Comparison of ENCODE assay signal across 9 cellular contexts in the genomic region with DNA sequence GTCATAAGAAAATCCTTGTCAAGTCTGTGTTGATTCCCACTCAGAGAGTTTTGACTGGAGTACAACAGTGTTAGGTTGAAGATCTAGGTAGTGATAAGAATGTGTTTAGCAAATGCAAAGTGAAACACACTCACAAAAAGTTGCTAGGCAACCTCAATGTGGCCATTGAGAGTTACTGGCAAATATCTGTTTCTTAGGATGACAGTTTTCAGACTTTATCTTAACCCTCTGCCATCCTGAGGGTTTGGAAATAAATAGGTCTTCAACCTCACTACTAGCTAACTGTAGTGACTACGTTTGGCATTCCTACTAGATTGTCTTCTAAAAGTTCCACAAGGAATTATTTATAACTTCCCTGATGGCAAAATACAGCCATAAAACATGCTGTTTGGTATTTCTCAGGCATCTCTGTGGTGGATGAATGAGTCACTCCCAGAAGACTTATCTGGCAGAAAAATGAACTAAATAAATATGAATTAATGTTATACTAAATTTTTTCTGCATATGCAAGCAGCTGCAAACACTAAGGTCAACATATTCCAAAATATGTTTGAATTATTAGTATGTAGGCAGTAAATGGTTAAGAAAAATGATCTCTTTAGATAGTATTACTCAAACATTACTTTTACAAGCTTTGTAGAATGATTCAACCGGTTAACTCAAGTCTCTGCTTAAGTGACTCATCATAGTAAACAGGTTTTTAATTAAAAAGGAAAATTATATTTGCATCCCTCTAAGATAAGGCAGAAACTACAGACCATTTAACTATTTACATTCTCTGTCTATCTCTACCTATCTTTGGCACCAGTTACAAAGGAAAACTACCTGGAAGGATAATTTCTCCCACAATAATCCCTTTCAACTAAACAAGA. TPM values are rescaled to one million over a fixed set of nuclear protein-coding genes. Genes with fewer than 3 reads are reported as not detected.
DNase-seq lines count a peak whose midpoint lies in the region; ATAC-seq and TF ChIP-seq lines count a peak whose summit lies in the region.
"Had no signal": no experiment of that assay in that cellular context is flagged by ENCODE, and none has a peak within 500 bp of the region (broad histone marks: within the 10 kb centered on the region; RNA-seq: fewer than 3 reads in every experiment).

No MANE protein-coding gene starts in this region.

- no peak overlapping the region for H3K23ac ChIP-seq in neuronal stem cell (ENCODE audit: low read depth, low read length, poor library complexity)

- no peak overlapping the region for H3K27ac ChIP-seq in neuronal stem cell (replicated peaks; ENCODE audit: low read length)
- no peak overlapping the region for H3K27ac ChIP-seq in WERI-Rb-1

- H4K8ac ChIP-seq in neuronal stem cell (ENCODE audit: low read depth, low read length) = no peak overlapping the region

- no peak overlapping the region for H2AK5ac ChIP-seq in neuronal stem cell (ENCODE audit: low read depth, low read length)

- no peak overlapping the region for H3K18ac ChIP-seq in neuronal stem cell (ENCODE audit: low read length)

- H2BK120ac ChIP-seq in neuronal stem cell (ENCODE audit: low read depth, low read length) = no peak overlapping the region

- no peaks in the 10 kb centered on the region for H3K79me1 ChIP-seq in neuronal stem cell (ENCODE audit: low read depth, low read length)

- H3K4me3 ChIP-seq in neuronal stem cell (ENCODE audit: low read length in 2 of 2) = no peak overlapping the region
- no peak overlapping the region for H3K4me3 ChIP-seq in WERI-Rb-1 (ENCODE audit: low read depth, low read length)
- H3K4me3 ChIP-seq in lower leg skin (ENCODE audit: low read depth, poor library complexity, severe bottlenecking) = no peak overlapping the region

- peaks cover 4% of the 10 kb centered on the region for H3K36me3 Mint-ChIP-seq in central memory CD8-positive, alpha-beta T cell (ENCODE audit: insufficient read depth)

- peak overlapping the region; percentile 49 for H2AFZ ChIP-seq in neuronal stem cell (ENCODE audit: low read length)

- H3K27me3 Mint-ChIP-seq in central memory CD8-positive, alpha-beta T cell = no peaks in the 10 kb centered on the region

- H3K27me3 ChIP-seq in neuronal stem cell (ENCODE audit: control insufficient read depth in 3 of 3, insufficient read depth in 3 of 3, low read depth in 1 of 3, low read length in 3 of 3) (no peaks in the 10 kb centered on the region), WERI-Rb-1 (ENCODE audit: insufficient read depth, low read depth, severe bottlenecking) (no peaks in the 10 kb centered on the region)

- H4K91ac ChIP-seq in neuronal stem cell (ENCODE audit: low read depth, low read length, poor library complexity) = no peak overlapping the region

- H3K36me3 ChIP-seq in neuronal stem cell (replicated peaks in 1 of 2; ENCODE audit: control insufficient read depth in 2 of 2, insufficient read depth in 2 of 2, low read length in 2 of 2) = no peaks in the 10 kb centered on the region
- H3K36me3 ChIP-seq in WERI-Rb-1 = no peaks in the 10 kb centered on the region

- ATAC-seq in central memory CD8-positive, alpha-beta T cell (replicated peaks; ENCODE audit: extremely low read depth, poor library complexity, severe bottlenecking) = peak; percentile 41

- no CpG with 5 or more reads among the region's 2 CpGs for WGBS in neuronal stem cell (ENCODE audit: extremely low coverage in 2 of 2, insufficient read length in 2 of 2, insufficient replicate concordance in 1 of 2), 2 donors
- WGBS in lower leg skin, 2 donors = 7 to 11% methylated on average over 2 of the region's 2 CpGs

- H3K4me3 Mint-ChIP-seq in central memory CD8-positive, alpha-beta T cell = peak overlapping the region; percentile 49

- no peak for TF ChIP-seq POLR2A in lower leg skin (IDR thresholded peaks at IDR 0.05)

- intact Hi-C loops in lower leg skin (cut with DNase I; ENCODE audit: low total_unique reads) = no loop called here

- peaks cover 4 to 6% of the 10 kb centered on the region in 2 donors for H3K4me1 ChIP-seq in neuronal stem cell (ENCODE audit: control insufficient read depth in 2 of 2, insufficient read depth in 1 of 2, low read depth in 1 of 2, low read length in 2 of 2)

- no peaks in the 10 kb centered on the region for H3K9me3 ChIP-seq in neuronal stem cell (replicated peaks in 1 of 2; ENCODE audit: control insufficient read depth in 2 of 2, insufficient read depth in 1 of 2, low read depth in 1 of 2, low read length in 2 of 2)
- no peaks in the 10 kb centered on the region for H3K9me3 ChIP-seq in WERI-Rb-1 (ENCODE audit: severe bottlenecking)

- peak; percentile 63 for DNase-seq in COLO829 (ENCODE audit: low spot score)
- DNase-seq in NCI-H2196 treated with DMSO at 0.1 percent for 48 hours (lab: John Stamatoyannopoulos, UW; ENCODE audit: unreplicated experiment) = peak; percentile 50
- peak in 1 of 2 donors; percentile 24 for DNase-seq in central memory CD8-positive, alpha-beta T cell (ENCODE audit: low spot score in 2 of 2)
- no peak for DNase-seq in neuronal stem cell (ENCODE audit: low spot score)
- DNase-seq in T-helper 9 cell = no peak
- DNase-seq in WERI-Rb-1 = no peak
- DNase-seq in medulla oblongata (ENCODE audit: extremely low spot score) = no peak
- no peak for DNase-seq in lower leg skin (ENCODE audit: low spot score in 2 of 2)

- peak overlapping the region; percentile 94 for H3K27ac Mint-ChIP-seq in central memory CD8-positive, alpha-beta T cell (ENCODE audit: low read depth)

- H2BK5ac ChIP-seq in neuronal stem cell (ENCODE audit: low read length) = no peak overlapping the region

- H2BK12ac ChIP-seq in neuronal stem cell (ENCODE audit: low read length) = no peak overlapping the region

- H3K14ac ChIP-seq in neuronal stem cell (ENCODE audit: low read length) = no peak overlapping the region

- TF ChIP-seq CTCF in WERI-Rb-1 (IDR thresholded peaks at IDR 0.05; ENCODE audit: low read depth, low read length) (no peak), lower leg skin (IDR thresholded peaks at IDR 0.05) (no peak)

- H3K4me2 ChIP-seq in neuronal stem cell (ENCODE audit: insufficient read depth, low read length, poor library complexity, severe bottlenecking) = no peak overlapping the region

- peaks cover 41% of the 10 kb centered on the region for H3K4me1 Mint-ChIP-seq in central memory CD8-positive, alpha-beta T cell

- no peak overlapping the region for H3K4ac ChIP-seq in neuronal stem cell (ENCODE audit: low read length)

- no peak overlapping the region for H2BK15ac ChIP-seq in neuronal stem cell (ENCODE audit: low read length)

- no peaks in the 10 kb centered on the region for H3K9me3 Mint-ChIP-seq in central memory CD8-positive, alpha-beta T cell

- H3K9ac ChIP-seq in neuronal stem cell (ENCODE audit: low read depth, low read length, poor library complexity) = no peak overlapping the region

RNA-seq across cellular contexts. Expression of a gene that starts 17.1 kb away (rescaled TPM):
- polyA plus RNA-seq in neuronal stem cell (2013, experiment 1 of 2) = 13.8 TPM
- polyA plus RNA-seq in neuronal stem cell (2013, experiment 2 of 2) = 13.5 TPM
- total RNA-seq in lower leg skin = 10 to 100 TPM in 2 of 4 donors, 1 to 10 TPM in 2; 4.2 to 13.2 (median 8.9) TPM

RNA-seq across cellular contexts. Expression of a gene that starts 27.2 kb away (rescaled TPM):
- polyA plus RNA-seq in neuronal stem cell (2013, experiment 1 of 2) = not detected
- polyA plus RNA-seq in neuronal stem cell (2013, experiment 2 of 2) = not detected
- not detected for total RNA-seq in lower leg skin
- total RNA-seq: SK-MEL-5 had no signal

Comparison
In these comparisons a context has a peak if more than half of its experiments do, and no peak if none do; other contexts are left out.
1. DNase-seq: peak in COLO829 (single experiment) and NCI-H2196 treated with DMSO at 0.1 percent for 48 hours (single experiment); none in neuronal stem cell (single experiment), T-helper 9 cell (single experiment), WERI-Rb-1 (single experiment), medulla oblongata (single experiment) and lower leg skin (0 of 2).